8 cellular contexts compared by ENCODE assay signal in the genomic region with DNA sequence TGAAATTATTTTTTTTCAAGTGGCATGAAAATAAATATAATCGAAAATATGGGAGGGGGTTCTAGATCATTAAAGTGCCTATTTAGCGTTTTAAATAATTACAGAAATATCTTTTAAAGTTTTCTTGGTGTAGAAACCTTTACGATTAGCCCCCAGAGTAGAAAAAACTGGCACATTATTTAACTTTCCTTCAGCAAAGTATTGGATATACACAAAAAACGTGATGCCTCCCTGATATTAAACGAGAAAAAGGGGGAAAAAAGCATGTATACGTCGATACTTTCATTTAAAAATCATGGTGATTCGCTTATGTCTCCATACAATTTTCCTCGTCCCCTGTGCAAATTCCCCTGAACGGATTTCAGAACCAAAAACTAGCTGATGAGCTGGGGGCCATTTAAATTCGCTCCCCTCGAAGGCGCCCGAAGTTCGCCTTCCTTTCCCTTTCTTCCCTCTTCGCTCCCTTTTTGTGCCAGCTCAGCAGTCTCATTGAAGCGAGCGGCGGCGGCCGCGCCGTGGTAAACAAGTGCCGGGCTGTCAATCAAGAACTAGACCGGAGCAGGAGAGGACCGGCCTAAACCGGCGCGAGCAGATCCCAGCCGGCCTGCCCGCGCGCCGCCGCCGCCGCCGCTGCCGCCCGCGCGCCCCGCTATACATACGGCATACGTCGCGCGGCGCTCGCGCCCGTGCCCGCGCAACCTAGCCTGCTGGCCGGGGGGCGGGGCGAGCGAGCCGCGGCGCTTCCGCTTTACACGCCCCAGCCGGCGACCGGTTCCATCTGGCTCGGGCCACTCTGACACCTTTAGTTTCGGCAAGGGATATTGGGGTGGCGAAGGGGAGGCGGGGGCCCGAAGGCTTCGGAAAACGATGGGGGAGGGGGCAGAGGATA. TPM values are rescaled to one million over a fixed set of nuclear protein-coding genes. Genes with fewer than 3 reads are reported as not detected.
DNase-seq lines count a peak whose midpoint lies in the region; ATAC-seq and TF ChIP-seq lines count a peak whose summit lies in the region.

No MANE protein-coding gene starts in this region.

- peak overlapping the region; percentile 66 for H3K4me2 ChIP-seq in MM.1S (ENCODE audit: low read depth, low read length)

- peaks cover 81% of the 10 kb centered on the region for H3K79me2 ChIP-seq in MM.1S (ENCODE audit: low read length)

- no peak for TF ChIP-seq CTCF in MM.1S (IDR thresholded peaks at IDR 0.05; ENCODE audit: low read length)
- TF ChIP-seq CTCF in foreskin keratinocyte (conservative IDR thresholded peaks at IDR 0.05): no peak

- no peaks in the 10 kb centered on the region for H3K9me3 ChIP-seq in MM.1S (replicated peaks; ENCODE audit: insufficient read depth, low read length)
- H3K9me3 ChIP-seq in neuron (ENCODE audit: low read length): no peaks in the 10 kb centered on the region

- peak overlapping the region; percentile 98 for H3K27ac ChIP-seq in MM.1S (ENCODE audit: low read length)
- H3K27ac ChIP-seq in foreskin keratinocyte: peak overlapping the region; percentile 99

- peak overlapping the region; percentile 100 for H3K9ac ChIP-seq in MM.1S (ENCODE audit: low read length)

- H3K4me3 ChIP-seq in MM.1S (ENCODE audit: low read length) (peak overlapping the region; percentile 98), neuron (ENCODE audit: low read length) (peak overlapping the region; percentile 93)

- ATAC-seq in foreskin keratinocyte: peak; percentile 75

- H3K27me3 ChIP-seq in MM.1S (replicated peaks; ENCODE audit: insufficient read depth, low read length) (no peaks in the 10 kb centered on the region), foreskin keratinocyte (no peaks in the 10 kb centered on the region), neuron (ENCODE audit: insufficient read depth, low read length) (no peaks in the 10 kb centered on the region)

- H4K20me1 ChIP-seq in MM.1S (ENCODE audit: insufficient read depth, low read length): no peaks in the 10 kb centered on the region; the same call in 1 of the 2 replicates

- in situ Hi-C loops in G401 (cut with HindIII; ENCODE audit: low sequenced_read_pairs): no loop called here

- H3K4me1 ChIP-seq in MM.1S (ENCODE audit: low read length) (0 out of 2 replicates have a peak, but pooled peaks cover 6% of the 10 kb centered on the region), foreskin keratinocyte (peaks cover 14% of the 10 kb centered on the region), neuron (ENCODE audit: insufficient read depth, low read length) (peaks cover 30% of the 10 kb centered on the region)

- no peaks in the 10 kb centered on the region for H3K9me2 ChIP-seq in MM.1S (replicated peaks; ENCODE audit: insufficient read depth, low read length)

- no peak overlapping the region for H2AFZ ChIP-seq in MM.1S (ENCODE audit: low read length)
- H2AFZ ChIP-seq in neuron (ENCODE audit: low read depth, low read length): no peak overlapping the region

- H3K36me3 ChIP-seq in MM.1S (replicated peaks; ENCODE audit: insufficient read depth, low read length): peaks cover 2% of the 10 kb centered on the region; the same call in 1 of the 2 replicates
- peaks cover 41% of the 10 kb centered on the region for H3K36me3 ChIP-seq in neuron (ENCODE audit: insufficient read depth, low read length)

- DNase-seq in G401 (ENCODE audit: low spot score) (peak; percentile 91), HCEC 1CT (peak; percentile 95), MM.1S (peak; percentile 97), SIG-M5 (lab: John Stamatoyannopoulos, UW) (peak; percentile 72), foreskin keratinocyte (peak; percentile 79 to 87), stromal cell of bone marrow (ENCODE audit: low read depth) (peak; percentile 74)
- DNase-seq in activated naive CD4-positive, alpha-beta T cell (lab: John Stamatoyannopoulos, UW): peak; percentile 87 to 97 (median 92)

- peaks cover 55% of the 10 kb centered on the region for H3F3A ChIP-seq in MM.1S (ENCODE audit: insufficient read depth, low read length)

RNA-seq across cellular contexts. Expression of a gene that starts 3.3 kb away (rescaled TPM):
- 10.8 and 18.5 TPM in 2 replicates for total RNA-seq in G401 (2014; rRNA removed; shearing (Covaris generic))
- 8.1 and 9.8 TPM in 2 replicates for total RNA-seq in foreskin keratinocyte
- 1.6 and 2.6 TPM in 2 replicates for polyA plus RNA-seq in foreskin keratinocyte

Comparison
In these comparisons a context has a peak if more than half of its experiments do, and no peak if none do; other contexts are left out.
1. Peak in every context shown above with its lines: DNase-seq, ATAC-seq, H3K4me3 ChIP-seq and H3K27ac ChIP-seq.